Comparison of ENCODE assay signal across 8 cellular contexts in genomic region chr2:19362094-19362649, GRCh38. TPM values are rescaled to one million over a fixed set of nuclear protein-coding genes. Genes with fewer than 3 reads are reported as not detected.
DNase-seq lines count a peak whose midpoint lies in the region; TF ChIP-seq lines count a peak whose summit lies in the region.

No MANE protein-coding gene starts in this region.

- TF ChIP-seq EP300 in stomach (IDR thresholded peaks at IDR 0.05) = no peak

- intact Hi-C loops in activated T-helper 2 cell treated with anti-CD3 and anti-CD28 coated beads, Interferon-gamma antibody, Interleukin-2, Interleukin-4, amounts not matched to agents 10 μg/mL and 5 μg/mL and 100 μg/mL, durations not matched to agents 14 hours and 24 hours and 36 hours (cut with micrococcal nuclease) = loop anchor here (1.0 to 5.0 kb wide), 3 partner anchors 12 to 1085 kb away; partner anchors contain the start of gene RHOB
- intact Hi-C loops in stomach (cut with DNase I; ENCODE audit: low total_unique reads) = loop anchor here (10.0 kb wide), 1 partner anchor 837 kb away; no protein-coding TSS in a partner anchor
- intact Hi-C loops in posterior cingulate gyrus (cut with DNase I) = loop anchor here (5.0 kb wide), 2 partner anchors 375 to 610 kb away; no protein-coding TSS in a partner anchor

- H3K79me2 ChIP-seq in Karpas-422 (ENCODE audit: low read length) = no peaks in the 10 kb centered on the region

- peak overlapping the region; percentile 82 for H3K4me3 Mint-ChIP-seq in activated T-helper 2 cell treated with anti-CD3 and anti-CD28 coated beads, Interferon-gamma antibody, Interleukin-2, Interleukin-4, amounts not matched to agents 10 μg/mL and 5 μg/mL and 100 μg/mL, durations not matched to agents 14 hours and 24 hours and 36 hours (ENCODE audit: low read depth)

- TF ChIP-seq CTCF in stomach (IDR thresholded peaks at IDR 0.05) = no peak

- H3K27ac Mint-ChIP-seq in activated T-helper 2 cell treated with anti-CD3 and anti-CD28 coated beads, Interferon-gamma antibody, Interleukin-2, Interleukin-4, amounts not matched to agents 10 μg/mL and 5 μg/mL and 100 μg/mL, durations not matched to agents 14 hours and 24 hours and 36 hours = peak overlapping the region; percentile 14

- no peaks in the 10 kb centered on the region for H4K20me1 ChIP-seq in Karpas-422 (ENCODE audit: insufficient read depth, low read depth, low read length)

- H3K9me2 ChIP-seq in Karpas-422 (replicated peaks; ENCODE audit: insufficient read depth, low read length) = no peaks in the 10 kb centered on the region

- TF ChIP-seq POLR2A in stomach (IDR thresholded peaks at IDR 0.05) = no peak

- H3K9me3 ChIP-seq in ES-I3 (ENCODE audit: control insufficient read depth, insufficient read depth, low read length) = no peaks in the 10 kb centered on the region; the same call in 1 of the 2 replicates
- H3K9me3 ChIP-seq in Karpas-422 (ENCODE audit: low read length) = no peaks in the 10 kb centered on the region
- no peaks in the 10 kb centered on the region for H3K9me3 ChIP-seq in stomach

- peak overlapping the region; percentile 9; the same call in 1 of the 2 replicates for H3K9ac ChIP-seq in ES-I3 (ENCODE audit: low read depth, low read length)
- H3K9ac ChIP-seq in Karpas-422 (ENCODE audit: low read length) = peak overlapping the region; percentile 27

- H3K36me3 Mint-ChIP-seq in activated T-helper 2 cell treated with anti-CD3 and anti-CD28 coated beads, Interferon-gamma antibody, Interleukin-2, Interleukin-4, amounts not matched to agents 10 μg/mL and 5 μg/mL and 100 μg/mL, durations not matched to agents 14 hours and 24 hours and 36 hours (ENCODE audit: low read depth) = no peaks in the 10 kb centered on the region

- peaks cover 88% of the 10 kb centered on the region for H3K27me3 Mint-ChIP-seq in activated T-helper 2 cell treated with anti-CD3 and anti-CD28 coated beads, Interferon-gamma antibody, Interleukin-2, Interleukin-4, amounts not matched to agents 10 μg/mL and 5 μg/mL and 100 μg/mL, durations not matched to agents 14 hours and 24 hours and 36 hours (ENCODE audit: low read depth)

- H3K4me3 ChIP-seq in Karpas-422 (ENCODE audit: low read length) (peak overlapping the region; percentile 49), stomach (peak overlapping the region; percentile 49 to 60 (median 56))

- no peaks in the 10 kb centered on the region for H3K9me3 Mint-ChIP-seq in activated T-helper 2 cell treated with anti-CD3 and anti-CD28 coated beads, Interferon-gamma antibody, Interleukin-2, Interleukin-4, amounts not matched to agents 10 μg/mL and 5 μg/mL and 100 μg/mL, durations not matched to agents 14 hours and 24 hours and 36 hours

- no peak overlapping the region for H3K27ac ChIP-seq in Karpas-422 (ENCODE audit: low read length)
- peak overlapping the region in 4 of 5 donors; percentile 39 to 72 (median 58) for H3K27ac ChIP-seq in stomach

- H2AFZ ChIP-seq in Karpas-422 (ENCODE audit: low read length) = peak overlapping the region; percentile 34; the same call in 1 of the 2 replicates

- WGBS in stomach, 5 donors = 1 to 3% (median 2%) methylated on average over 14 of the region's 14 CpGs

- H3K36me3 ChIP-seq in ES-I3 (ENCODE audit: insufficient read depth, low read length) (no peaks in the 10 kb centered on the region), Karpas-422 (ENCODE audit: insufficient read depth, low read length) (no peaks in the 10 kb centered on the region), stomach (no peaks in the 10 kb centered on the region)

- peak overlapping the region; percentile 51 for H3K4me2 ChIP-seq in Karpas-422 (ENCODE audit: low read depth, low read length, poor library complexity, severe bottlenecking)

- H3K27me3 ChIP-seq in Karpas-422 (ENCODE audit: low read length) = no peaks in the 10 kb centered on the region
- H3K27me3 ChIP-seq in stomach = peaks cover 0 to 68% (median 39%) of the 10 kb centered on the region in 3 donors

- peaks cover 25% of the 10 kb centered on the region for H3K4me1 Mint-ChIP-seq in activated T-helper 2 cell treated with anti-CD3 and anti-CD28 coated beads, Interferon-gamma antibody, Interleukin-2, Interleukin-4, amounts not matched to agents 10 μg/mL and 5 μg/mL and 100 μg/mL, durations not matched to agents 14 hours and 24 hours and 36 hours (ENCODE audit: low read depth)

- DNase-seq in Karpas-422 (no peak), iris pigment epithelial cell (ENCODE audit: low read depth) (peak; percentile 46), stomach (no peak), posterior cingulate gyrus (no peak), SHP77 (lab: John Stamatoyannopoulos, UW) (no peak), amygdala (lab: John Stamatoyannopoulos, UW) (no peak)
- no peak for DNase-seq in activated T-helper 2 cell treated with anti-CD3 and anti-CD28 coated beads, Interferon-gamma antibody, Interleukin-2, Interleukin-4, amounts not matched to agents 10 μg/mL and 5 μg/mL and 100 μg/mL, durations not matched to agents 14 hours and 24 hours and 36 hours (ENCODE audit: low spot score)

- H3K4me1 ChIP-seq in ES-I3 (ENCODE audit: insufficient read depth, low read length) (peaks cover 10% of the 10 kb centered on the region), Karpas-422 (ENCODE audit: low read length) (peaks cover 10% of the 10 kb centered on the region), stomach (peaks cover 24 to 54% (median 44%) of the 10 kb centered on the region in 4 donors)

RNA-seq across cellular contexts. Expression of gene OSR1, which starts 3.7 kb away (rescaled TPM):
- total RNA-seq in Karpas-422 (2014; rRNA removed; shearing (Covaris generic); ENCODE audit: low replicate concordance) = not detected in 2 replicates
- not detected in 2 replicates for total RNA-seq in activated T-helper 2 cell treated with anti-CD3 and anti-CD28 coated beads, Interferon-gamma antibody, Interleukin-2, Interleukin-4, amounts not matched to agents 10 μg/mL and 5 μg/mL and 100 μg/mL, durations not matched to agents 14 hours and 24 hours and 36 hours
- 10 to 100 TPM in 2 of 5 donors, 1 to 10 TPM in 3; 1.2 to 39.4 (median 6.2) TPM for total RNA-seq in stomach
- polyA plus RNA-seq in stomach = 1 to 10 TPM; 3.6 to 7.0 (median 5.5) TPM
